In the genomic region with DNA sequence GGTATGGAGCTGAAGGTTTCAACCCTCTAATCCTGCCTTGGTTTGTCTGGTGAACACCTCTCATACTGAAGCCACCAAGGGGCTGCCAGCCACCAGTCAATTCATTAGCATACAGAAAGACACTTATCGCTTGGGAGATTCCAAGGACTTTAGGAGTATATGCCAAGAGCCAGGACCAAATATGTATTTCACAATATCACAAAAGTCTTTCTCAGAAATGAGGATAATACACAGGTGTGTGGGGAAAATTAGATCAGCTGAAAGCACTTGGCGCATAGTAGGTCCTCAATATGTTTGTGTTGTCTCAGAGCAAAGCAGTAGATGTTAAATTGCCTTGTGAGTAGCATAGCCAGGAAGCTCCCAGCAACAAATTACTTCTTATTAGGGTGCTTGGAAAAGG, we compare ENCODE assay signal across 23 cellular contexts. TPM values are rescaled to one million over a fixed set of nuclear protein-coding genes. Genes with fewer than 3 reads are reported as not detected.
DNase-seq lines count a peak whose midpoint lies in the region; ATAC-seq and TF ChIP-seq lines count a peak whose summit lies in the region.
"Had no signal": no experiment of that assay in that cellular context is flagged by ENCODE, and none has a peak within 500 bp of the region (broad histone marks: within the 10 kb centered on the region; RNA-seq: fewer than 3 reads in every experiment).

No MANE protein-coding gene starts in this region.

- peaks cover 20% of the 10 kb centered on the region for H3K36me3 ChIP-seq in WERI-Rb-1
- no peaks in the 10 kb centered on the region for H3K36me3 ChIP-seq in lower lobe of right lung
- H3K36me3 ChIP-seq in thoracic aorta: no peaks in the 10 kb centered on the region

- H3K4me3 Mint-ChIP-seq in HFFc6: no peak overlapping the region
- H3K4me3 Mint-ChIP-seq: CD4-positive, alpha-beta T cell had no signal

- no peaks in the 10 kb centered on the region for H3K9me3 Mint-ChIP-seq in HFFc6
- H3K9me3 Mint-ChIP-seq: CD4-positive, alpha-beta T cell had no signal

- DNase-seq in HFFc6 (no peak), WERI-Rb-1 (no peak), lower lobe of right lung (no peak), thoracic aorta (ENCODE audit: low spot score) (no peak), GM10266 (ENCODE audit: extremely low spot score) (no peak), posterior vena cava (ENCODE audit: low spot score) (no peak)
- DNase-seq: ACHN; CD4-positive, alpha-beta T cell; COR-L47; DMS 273 treated with DMSO at 0.1 percent for 48 hours; DMS79 treated with DMSO at 0.1 percent for 48 hours; MV-4-11; NCI-H1694; NCI-H2081 treated with DMSO at 0.1 percent for 48 hours; NCI-H2171 treated with DMSO at 0.1 percent for 48 hours; NCI-H524 treated with DMSO at 0.1 percent for 48 hours; OCI-M1; SHP77 had no signal

- H3K4me1 ChIP-seq in lower lobe of right lung: peaks cover 31% of the 10 kb centered on the region
- H3K4me1 ChIP-seq in thoracic aorta (ENCODE audit: control insufficient read depth in 1 of 2, low read depth in 2 of 2): peaks cover 32 to 62% of the 10 kb centered on the region in 2 donors

- peaks cover 84% of the 10 kb centered on the region for H3K4me1 Mint-ChIP-seq in HFFc6 (ENCODE audit: low read depth)

- peaks cover 4% of the 10 kb centered on the region; the same call in 1 of the 2 replicates for H3K27me3 Mint-ChIP-seq in HFFc6 (ENCODE audit: insufficient read depth)

- H3K27ac ChIP-seq in WERI-Rb-1 (peak overlapping the region; percentile 70), lower lobe of right lung (no peak overlapping the region), thoracic aorta (peak overlapping the region; percentile 37 to 91)
- H3K27ac ChIP-seq: BLaER1, HL-60, SK-N-MC had no signal

- no peak overlapping the region for H3K4me3 ChIP-seq in WERI-Rb-1 (ENCODE audit: low read depth, low read length)
- H3K4me3 ChIP-seq in lower lobe of right lung: no peak overlapping the region
- no peak overlapping the region for H3K4me3 ChIP-seq in thoracic aorta
- H3K4me3 ChIP-seq: BLaER1, GM12878, SK-N-MC had no signal

- peaks cover 24% of the 10 kb centered on the region for H3K36me3 Mint-ChIP-seq in HFFc6 (ENCODE audit: low read depth)

- H3K27me3 ChIP-seq in WERI-Rb-1 (ENCODE audit: insufficient read depth, low read depth, severe bottlenecking) (no peaks in the 10 kb centered on the region), lower lobe of right lung (ENCODE audit: low read depth) (no peaks in the 10 kb centered on the region), thoracic aorta (replicated peaks; ENCODE audit: insufficient read depth) (no peaks in the 10 kb centered on the region)
- H3K27me3 ChIP-seq: BLaER1 had no signal

- intact Hi-C loops in lower lobe of right lung (cut with DNase I) (no loop called here), posterior vena cava (cut with DNase I) (no loop called here)

- ATAC-seq in lower lobe of right lung (peak; percentile 6 to 60), thoracic aorta (ENCODE audit: insufficient number of reproducible peaks, low FRiP score, low read depth) (no peak), HG03469 (IDR thresholded peaks at IDR 0.05; ENCODE audit: unreplicated experiment) (no peak)
- ATAC-seq: GM12878 had no signal

- peak overlapping the region; percentile 42 for H3K27ac Mint-ChIP-seq in HFFc6
- H3K27ac Mint-ChIP-seq: CD4-positive, alpha-beta T cell had no signal

- H3K9me3 ChIP-seq in WERI-Rb-1 (ENCODE audit: severe bottlenecking): no peaks in the 10 kb centered on the region
- H3K9me3 ChIP-seq in lower lobe of right lung: no peaks in the 10 kb centered on the region
- H3K9me3 ChIP-seq in thoracic aorta: no peaks in the 10 kb centered on the region
- H3K9me3 ChIP-seq: BLaER1 had no signal

- TF ChIP-seq CTCF in HFFc6 (IDR thresholded peaks at IDR 0.05) (no peak), WERI-Rb-1 (IDR thresholded peaks at IDR 0.05; ENCODE audit: low read depth, low read length) (no peak), lower lobe of right lung (IDR thresholded peaks at IDR 0.05) (no peak), thoracic aorta (IDR thresholded peaks at IDR 0.05) (no peak), GM10266 (IDR thresholded peaks at IDR 0.05; ENCODE audit: control insufficient read depth, insufficient read depth, low read depth, missing control alignments) (no peak)

RNA-seq across cellular contexts. Expression of gene KIRREL1, which starts 34.0 kb away (rescaled TPM):
- total RNA-seq in HFFc6 (2021; fragmentation: NEBNext Ultra II Directional; extraction: Animal tissue kit (Norgen Biotek cat#: 25700)): 100 to 1,000 TPM in 5 of 6 experiments, 10 to 100 TPM in 1; 99.5 to 121 (median 107) TPM
- total RNA-seq in lower lobe of right lung (26.9 TPM), thoracic aorta (100 to 1,000 TPM; 111 to 136 TPM), posterior vena cava (10 to 100 TPM; 57.9 to 68.9 TPM)
- total RNA-seq: CD4-positive, alpha-beta T cell had no signal

Comparison
In these comparisons a context has a peak if more than half of its experiments do, and no peak if none do; other contexts are left out.
1. ATAC-seq: peak in lower lobe of right lung (2 of 2); none in thoracic aorta (single experiment) and HG03469 (single experiment).